Comparison of ENCODE assay signal across 15 cellular contexts in the genomic region with DNA sequence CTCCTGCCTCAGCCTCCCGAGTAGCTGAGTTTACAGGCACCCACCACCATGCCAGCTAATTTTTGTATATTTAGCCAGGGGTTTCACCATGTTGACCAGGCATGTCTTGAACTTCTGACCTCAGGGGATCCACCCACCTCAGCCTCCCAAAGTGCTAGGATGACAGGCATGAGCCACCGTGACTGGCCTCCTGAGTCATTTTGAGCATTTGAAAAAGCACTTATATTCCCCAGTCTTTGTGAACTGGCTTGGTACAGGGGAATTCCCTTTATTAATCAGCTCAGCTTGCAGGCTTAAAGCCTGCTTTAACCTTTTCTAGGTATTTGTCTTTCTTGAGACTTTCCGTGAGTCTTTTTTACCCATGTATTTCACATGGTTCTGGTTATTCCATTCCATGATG. TPM values are rescaled to one million over a fixed set of nuclear protein-coding genes. Genes with fewer than 3 reads are reported as not detected.
A peak's percentile ranks its signal among the peaks of the same experiment; 100 is the strongest.
DNase-seq lines count a peak whose midpoint lies in the region; ATAC-seq and TF ChIP-seq lines count a peak whose summit lies in the region.
"Had no signal": no experiment of that assay in that cellular context is flagged by ENCODE, and none has a peak within 500 bp of the region (broad histone marks: within the 10 kb centered on the region; RNA-seq: fewer than 3 reads in every experiment).

No MANE protein-coding gene starts in this region.

- peak; percentile 99 for ATAC-seq in activated CD4-positive, CD25-positive, alpha-beta regulatory T cell treated with anti-CD3 and anti-CD28 coated beads, Interleukin-2, amount 50 U/mL, for 24 hours
- ATAC-seq in HG02973 (IDR thresholded peaks at IDR 0.05; ENCODE audit: unreplicated experiment) (peak; percentile 93), GM19328 (IDR thresholded peaks at IDR 0.05; ENCODE audit: unreplicated experiment) (no peak)
- ATAC-seq: psoas muscle had no signal

- DNase-seq in activated CD4-positive, CD25-positive, alpha-beta regulatory T cell treated with anti-CD3 and anti-CD28 coated beads, Interleukin-2, amount 50 U/mL, for 72 hours = no peak
- no peak for DNase-seq in activated T-helper 2 cell treated with anti-CD3 and anti-CD28 coated beads, Interferon-gamma antibody, Interleukin-2, Interleukin-4, amounts not matched to agents 10 μg/mL and 5 μg/mL and 100 μg/mL, durations not matched to agents 14 hours and 24 hours and 36 hours (ENCODE audit: low spot score)
- DNase-seq in stimulated activated CD4-positive, alpha-beta T cell treated with anti-CD3 and anti-CD28 coated beads, Interleukin-4, amount 100 ng/mL, for 4 hours = peak; percentile 16 to 17
- DNase-seq in GM13977 (ENCODE audit: low spot score) (no peak), NCI-H446 treated with DMSO at 0.1 percent for 48 hours (lab: John Stamatoyannopoulos, UW) (no peak)
- DNase-seq: 8988T; activated T-cell treated with anti-CD3 and anti-CD28 coated beads, Interleukin-2, amount 50 U/mL, for 24 hours; DMS79; NCI-H69; psoas muscle; SW 1271 had no signal

- no peaks in the 10 kb centered on the region for H3K9me3 Mint-ChIP-seq in activated T-helper 2 cell treated with anti-CD3 and anti-CD28 coated beads, Interferon-gamma antibody, Interleukin-2, Interleukin-4, amounts not matched to agents 10 μg/mL and 5 μg/mL and 100 μg/mL, durations not matched to agents 14 hours and 24 hours and 36 hours
- H3K9me3 Mint-ChIP-seq: activated T-cell treated with anti-CD3 and anti-CD28 coated beads, Interleukin-2, amount 50 U/mL, for 24 hours had no signal

- intact Hi-C loops in activated T-helper 2 cell treated with anti-CD3 and anti-CD28 coated beads, Interferon-gamma antibody, Interleukin-2, Interleukin-4, amounts not matched to agents 10 μg/mL and 5 μg/mL and 100 μg/mL, durations not matched to agents 14 hours and 24 hours and 36 hours (cut with micrococcal nuclease) = loop anchor here (1.0 kb wide), 2 partner anchors 23 to 71 kb away; no protein-coding TSS in a partner anchor

- H3K4me3 Mint-ChIP-seq in activated T-helper 2 cell treated with anti-CD3 and anti-CD28 coated beads, Interferon-gamma antibody, Interleukin-2, Interleukin-4, amounts not matched to agents 10 μg/mL and 5 μg/mL and 100 μg/mL, durations not matched to agents 14 hours and 24 hours and 36 hours (ENCODE audit: low read depth) = no peak overlapping the region
- H3K4me3 Mint-ChIP-seq: activated T-cell treated with anti-CD3 and anti-CD28 coated beads, Interleukin-2, amount 50 U/mL, for 24 hours had no signal

- peaks cover 7% of the 10 kb centered on the region for H3K4me1 Mint-ChIP-seq in activated T-helper 2 cell treated with anti-CD3 and anti-CD28 coated beads, Interferon-gamma antibody, Interleukin-2, Interleukin-4, amounts not matched to agents 10 μg/mL and 5 μg/mL and 100 μg/mL, durations not matched to agents 14 hours and 24 hours and 36 hours (ENCODE audit: low read depth)

- in situ Hi-C loops in GM13977 (cut with MboI; ENCODE audit: low pct_unique_long_range_greater_than_20kb, low sequenced_read_pairs, unreplicated experiment) = no loop called here

- H3K27me3 Mint-ChIP-seq in activated T-helper 2 cell treated with anti-CD3 and anti-CD28 coated beads, Interferon-gamma antibody, Interleukin-2, Interleukin-4, amounts not matched to agents 10 μg/mL and 5 μg/mL and 100 μg/mL, durations not matched to agents 14 hours and 24 hours and 36 hours (ENCODE audit: low read depth) = no peaks in the 10 kb centered on the region
- H3K27me3 Mint-ChIP-seq: activated T-cell treated with anti-CD3 and anti-CD28 coated beads, Interleukin-2, amount 50 U/mL, for 24 hours had no signal

- H3K36me3 Mint-ChIP-seq in activated T-helper 2 cell treated with anti-CD3 and anti-CD28 coated beads, Interferon-gamma antibody, Interleukin-2, Interleukin-4, amounts not matched to agents 10 μg/mL and 5 μg/mL and 100 μg/mL, durations not matched to agents 14 hours and 24 hours and 36 hours (ENCODE audit: low read depth) = peaks cover 22% of the 10 kb centered on the region

- no peak for TF ChIP-seq CTCF in GM13977 (IDR thresholded peaks at IDR 0.05; ENCODE audit: extremely low read depth, insufficient read depth, missing control alignments)

- H3K27ac Mint-ChIP-seq in activated T-helper 2 cell treated with anti-CD3 and anti-CD28 coated beads, Interferon-gamma antibody, Interleukin-2, Interleukin-4, amounts not matched to agents 10 μg/mL and 5 μg/mL and 100 μg/mL, durations not matched to agents 14 hours and 24 hours and 36 hours = peak overlapping the region; percentile 67
- H3K27ac Mint-ChIP-seq: activated T-cell treated with anti-CD3 and anti-CD28 coated beads, Interleukin-2, amount 50 U/mL, for 24 hours had no signal

RNA-seq across cellular contexts. Expression of a gene that starts 32.6 kb away (rescaled TPM):
- 10.8 and 13.6 TPM in 2 replicates for total RNA-seq in activated T-helper 2 cell treated with anti-CD3 and anti-CD28 coated beads, Interferon-gamma antibody, Interleukin-2, Interleukin-4, amounts not matched to agents 10 μg/mL and 5 μg/mL and 100 μg/mL, durations not matched to agents 14 hours and 24 hours and 36 hours
- total RNA-seq: glomerular endothelial cell, psoas muscle had no signal

Comparison
In these comparisons a context has a peak if more than half of its experiments do, and no peak if none do; other contexts are left out.
1. DNase-seq: peak in stimulated activated CD4-positive, alpha-beta T cell treated with anti-CD3 and anti-CD28 coated beads, Interleukin-4, amount 100 ng/mL, for 4 hours (2 of 2); none in activated CD4-positive, CD25-positive, alpha-beta regulatory T cell treated with anti-CD3 and anti-CD28 coated beads, Interleukin-2, amount 50 U/mL, for 72 hours (single experiment), activated T-helper 2 cell treated with anti-CD3 and anti-CD28 coated beads, Interferon-gamma antibody, Interleukin-2, Interleukin-4, amounts not matched to agents 10 μg/mL and 5 μg/mL and 100 μg/mL, durations not matched to agents 14 hours and 24 hours and 36 hours (single experiment), GM13977 (single experiment) and NCI-H446 treated with DMSO at 0.1 percent for 48 hours (single experiment).